Comparison of ENCODE assay signal across 1 cellular context in genomic region chr14:24215495-24216344, GRCh38.
TF ChIP-seq lines count a peak whose summit lies in the region.

Gene MDP1, minus strand, starts transcription at chr14:24216066. Its CDS starts 111 bp downstream, at chr14:24215955.

TF ChIP-seq in GM12878, 131 proteins besides CTCF, POLR2A, EP300 and RAD21 (continued from another document and continues in another):
- TF ChIP-seq ZNF687 (IDR thresholded peaks at IDR 0.05) (no peak), IRF4 (IDR thresholded peaks at IDR 0.05; ENCODE audit: low read depth, low read length) (0 out of 2 replicates have a peak, but pooled peaks have one; percentile 61), BRCA1 (IDR thresholded peaks at IDR 0.05; ENCODE audit: low read depth, low read length) (no peak), IRF3 (IDR thresholded peaks at IDR 0.05) (no peak), MLLT1 (IDR thresholded peaks at IDR 0.05) (peak; percentile 70), PRDM15 (CRISPR knock-in tag; IDR thresholded peaks at IDR 0.05) (no peak), HCFC1 (IDR thresholded peaks at IDR 0.05; ENCODE audit: low read length) (peak; percentile 75), ASH2L (IDR thresholded peaks at IDR 0.05; ENCODE audit: borderline replicate concordance, low read depth) (no peak), TBL1XR1 (IDR thresholded peaks at IDR 0.05; ENCODE audit: low read depth, low read length) (peak; percentile 64; the same call in 1 of the 2 replicates), ZBTB33 (IDR thresholded peaks at IDR 0.05) (no peak), ZNF24 (IDR thresholded peaks at IDR 0.05) (0 out of 2 replicates have a peak, but pooled peaks have one; percentile 56), SMC3 (IDR thresholded peaks at IDR 0.05; ENCODE audit: borderline replicate concordance, low read length) (peak; percentile 77), LARP7 (IDR thresholded peaks at IDR 0.05) (peak; percentile 78), IKZF2 (IDR thresholded peaks at IDR 0.05) (peak in 1 of 2 experiments; percentile 42; a peak in 1 of 4 replicates), SRF (IDR thresholded peaks at IDR 0.05; ENCODE audit: low read depth in 2 of 2, low read length in 2 of 2) (peak in 1 of 2 experiments; percentile 56; a peak in 1 of 4 replicates), NBN (IDR thresholded peaks at IDR 0.05) (peak; percentile 86), JUND (IDR thresholded peaks at IDR 0.05; ENCODE audit: low read depth, low read length) (peak; percentile 31; the same call in 1 of the 2 replicates), TAF1 (IDR thresholded peaks at IDR 0.05; ENCODE audit: borderline replicate concordance, low read depth, low read length) (peak; percentile 81; the same call in 1 of the 2 replicates), ZBED1 (IDR thresholded peaks at IDR 0.05; ENCODE audit: borderline replicate concordance) (peak; percentile 59; the same call in 1 of the 2 replicates), RB1 (IDR thresholded peaks at IDR 0.05; ENCODE audit: borderline replicate concordance) (peak; percentile 88; the same call in 1 of the 2 replicates), SUPT20H (IDR thresholded peaks at IDR 0.05; ENCODE audit: borderline replicate concordance, control insufficient read depth, low read depth, low read length) (no peak), YBX1 (IDR thresholded peaks at IDR 0.05) (no peak), PAX8 (IDR thresholded peaks at IDR 0.05) (no peak), ZNF207 (IDR thresholded peaks at IDR 0.05; ENCODE audit: borderline replicate concordance) (no peak), SMARCA5 (IDR thresholded peaks at IDR 0.05) (peak; percentile 94), NRF1 (conservative IDR thresholded peaks at IDR 0.05; ENCODE audit: low read depth, low read length) (0 out of 2 replicates have a peak, but pooled peaks have one; percentile 9), POU2F2 (IDR thresholded peaks at IDR 0.05; ENCODE audit: borderline replicate concordance, low read depth, low read length) (peak; percentile 76; the same call in 1 of the 3 replicates), NFYA (IDR thresholded peaks at IDR 0.05; ENCODE audit: borderline replicate concordance, low read depth, low read length) (no peak), BCL3 (IDR thresholded peaks at IDR 0.05; ENCODE audit: borderline replicate concordance, insufficient read depth, low read depth, low read length, poor library complexity, severe bottlenecking) (peak; percentile 44), KAT2A (conservative IDR thresholded peaks at IDR 0.05; ENCODE audit: control insufficient read depth, low read depth, low read length) (no peak), CHD4 (IDR thresholded peaks at IDR 0.05) (no peak), MTA3 (IDR thresholded peaks at IDR 0.05; ENCODE audit: borderline replicate concordance, low read length) (peak; percentile 70; the same call in 1 of the 2 replicates), SREBF2 (IDR thresholded peaks at IDR 0.05; ENCODE audit: low read length) (no peak), RELB (IDR thresholded peaks at IDR 0.05; ENCODE audit: low read depth) (peak; percentile 84), CEBPB (IDR thresholded peaks at IDR 0.05; ENCODE audit: borderline replicate concordance in 1 of 2, low read depth in 2 of 2, low read length in 2 of 2) (peak in 1 of 2 experiments; percentile 89; a peak in 1 of 4 replicates), EZH2 (IDR thresholded peaks at IDR 0.05; ENCODE audit: borderline replicate concordance, control insufficient read depth, low read depth, low read length) (no peak), HDAC2 (IDR thresholded peaks at IDR 0.05) (no peak), ZNF384 (IDR thresholded peaks at IDR 0.05; ENCODE audit: borderline replicate concordance, low read depth, low read length) (peak; percentile 23; the same call in 1 of the 2 replicates), RUNX3 (IDR thresholded peaks at IDR 0.05; ENCODE audit: low read length) (peak; percentile 77), FOS (IDR thresholded peaks at IDR 0.05; ENCODE audit: borderline replicate concordance, extremely low read depth, insufficient read length) (no peak), CEBPZ (IDR thresholded peaks at IDR 0.05; ENCODE audit: low read depth, low read length) (no peak)
